In genomic region chr2:118003396-118003824, GRCh38 we compare ENCODE assay signal across 8 cellular contexts. TPM values are rescaled to one million over a fixed set of nuclear protein-coding genes. Genes with fewer than 3 reads are reported as not detected.
DNase-seq lines count a peak whose midpoint lies in the region; ATAC-seq, FAIRE-seq and TF ChIP-seq lines count a peak whose summit lies in the region.

No MANE protein-coding gene starts in this region.

- no peak overlapping the region for H3K9ac ChIP-seq in kidney (ENCODE audit: low read length in 2 of 2)

- no peak overlapping the region for H3K27ac Mint-ChIP-seq in stimulated activated effector memory CD8-positive, alpha-beta T cell treated with anti-CD3 and anti-CD28 coated beads, Interleukin-12 subunit alpha, Interleukin-12 subunit beta, amount 100 ng/mL, for 72 hours

- peaks cover 6% of the 10 kb centered on the region for H3K4me1 Mint-ChIP-seq in stimulated activated effector memory CD8-positive, alpha-beta T cell treated with anti-CD3 and anti-CD28 coated beads, Interleukin-12 subunit alpha, Interleukin-12 subunit beta, amount 100 ng/mL, for 72 hours

- no peaks in the 10 kb centered on the region for H3K9me3 Mint-ChIP-seq in stimulated activated effector memory CD8-positive, alpha-beta T cell treated with anti-CD3 and anti-CD28 coated beads, Interleukin-12 subunit alpha, Interleukin-12 subunit beta, amount 100 ng/mL, for 72 hours

- no peak for FAIRE-seq in kidney (lab: Jason Lieb, UNC)

- H3K4me3 ChIP-seq in kidney (ENCODE audit: low read length in 2 of 2): no peak overlapping the region

- ATAC-seq in GM19043 (IDR thresholded peaks at IDR 0.05; ENCODE audit: low read depth, unreplicated experiment) (peak; percentile 99), HG03108 (IDR thresholded peaks at IDR 0.05; ENCODE audit: unreplicated experiment) (peak; percentile 96)
- peak; percentile 96 for ATAC-seq in stimulated activated effector memory CD8-positive, alpha-beta T cell treated with anti-CD3 and anti-CD28 coated beads, Interleukin-12 subunit alpha, Interleukin-12 subunit beta, amount 100 ng/mL, for 72 hours

- peaks cover 43 to 52% of the 10 kb centered on the region in 2 donors for H3K36me3 ChIP-seq in kidney (ENCODE audit: control insufficient read depth in 1 of 2, insufficient read depth in 2 of 2, low read length in 2 of 2)

- peaks cover 100% of the 10 kb centered on the region for H3K36me3 Mint-ChIP-seq in stimulated activated effector memory CD8-positive, alpha-beta T cell treated with anti-CD3 and anti-CD28 coated beads, Interleukin-12 subunit alpha, Interleukin-12 subunit beta, amount 100 ng/mL, for 72 hours

- no peaks in the 10 kb centered on the region for H3K9me3 ChIP-seq in kidney (ENCODE audit: control insufficient read depth in 1 of 2, low read length in 2 of 2)

- peaks cover 5% of the 10 kb centered on the region in 2 donors for H3K4me1 ChIP-seq in kidney (ENCODE audit: control insufficient read depth in 1 of 2, insufficient read depth in 1 of 2, low read depth in 1 of 2, low read length in 2 of 2)

- H3K27ac ChIP-seq in kidney (ENCODE audit: low read depth in 2 of 2, low read length in 2 of 2): no peak overlapping the region

- DNase-seq in COLO668 (lab: John Stamatoyannopoulos, UW; ENCODE audit: unreplicated experiment) (peak; percentile 24), NCI-H2081 treated with DMSO at 0.1 percent for 48 hours (lab: John Stamatoyannopoulos, UW) (peak; percentile 8), T-helper 22 cell (ENCODE audit: low read depth) (peak; percentile 30), kidney (no peak)
- DNase-seq in central memory CD4-positive, alpha-beta T cell: peak; percentile 70
- peak; percentile 18 to 67 for DNase-seq in stimulated activated effector memory CD8-positive, alpha-beta T cell treated with anti-CD3 and anti-CD28 coated beads, Interleukin-12 subunit alpha, Interleukin-12 subunit beta, amount 100 ng/mL, for 72 hours (ENCODE audit: low spot score in 2 of 2)

- intact Hi-C loops in kidney (cut with DNase I): no loop called here

- H3K4me3 Mint-ChIP-seq in stimulated activated effector memory CD8-positive, alpha-beta T cell treated with anti-CD3 and anti-CD28 coated beads, Interleukin-12 subunit alpha, Interleukin-12 subunit beta, amount 100 ng/mL, for 72 hours: no peak overlapping the region

- peak; percentile 72 for TF ChIP-seq CTCF in kidney (IDR thresholded peaks at IDR 0.05; ENCODE audit: borderline replicate concordance, extremely low read depth, insufficient read depth)

RNA-seq across cellular contexts. Expression of gene CCDC93, which starts 10.5 kb away (rescaled TPM):
- 36.3 TPM for total RNA-seq in kidney
- polyA plus RNA-seq in kidney (ENCODE audit: insufficient read depth, low read depth, low replicate concordance): 6.7 TPM
